ENCODE assay signal across 8 cellular contexts in genomic region chr10:42836771-42837468, GRCh38. TPM values are rescaled to one million over a fixed set of nuclear protein-coding genes. Genes with fewer than 3 reads are reported as not detected.
DNase-seq lines count a peak whose midpoint lies in the region; ATAC-seq and TF ChIP-seq lines count a peak whose summit lies in the region.

No MANE protein-coding gene starts in this region.

- H3K4me3 ChIP-seq in fibroblast of the aortic adventitia (ENCODE audit: low read depth, low read length) = peak overlapping the region; percentile 44

- ATAC-seq in HG03432 (IDR thresholded peaks at IDR 0.05; ENCODE audit: unreplicated experiment) (no peak), GM21360 (IDR thresholded peaks at IDR 0.05; ENCODE audit: unreplicated experiment) (no peak)

- peak; percentile 9 for TF ChIP-seq CTCF in fibroblast of the aortic adventitia (IDR thresholded peaks at IDR 0.05; ENCODE audit: insufficient read depth, low read length)

- DNase-seq in DMS114 treated with DMSO at 0.1 percent for 48 hours (lab: John Stamatoyannopoulos, UW; ENCODE audit: unreplicated experiment) (peak; percentile 44), NCI-H69 (lab: John Stamatoyannopoulos, UW) (peak; percentile 2), fibroblast of the aortic adventitia (ENCODE audit: low read depth) (peak; percentile 13), putamen (ENCODE audit: low spot score) (peak; percentile 7), NCI-H2227 (lab: John Stamatoyannopoulos, UW; ENCODE audit: unreplicated experiment) (no peak), A172 (ENCODE audit: low spot score) (no peak)

RNA-seq across cellular contexts. Expression of gene BMS1, which starts 54.3 kb away (rescaled TPM):
- 16.1 and 29.6 TPM in 2 replicates for total RNA-seq in fibroblast of the aortic adventitia (ENCODE audit: low replicate concordance)
- 23.6 and 28.3 TPM in 2 replicates for total RNA-seq in A172 (2014; rRNA removed; shearing (Covaris generic))

Comparison
In these comparisons a context has a peak if more than half of its experiments do, and no peak if none do; other contexts are left out.
1. DNase-seq: peak in DMS114 treated with DMSO at 0.1 percent for 48 hours (single experiment), NCI-H69 (single experiment), fibroblast of the aortic adventitia (single experiment) and putamen (single experiment); none in NCI-H2227 (single experiment) and A172 (single experiment).